8 cellular contexts compared by ENCODE assay signal in the genomic region with DNA sequence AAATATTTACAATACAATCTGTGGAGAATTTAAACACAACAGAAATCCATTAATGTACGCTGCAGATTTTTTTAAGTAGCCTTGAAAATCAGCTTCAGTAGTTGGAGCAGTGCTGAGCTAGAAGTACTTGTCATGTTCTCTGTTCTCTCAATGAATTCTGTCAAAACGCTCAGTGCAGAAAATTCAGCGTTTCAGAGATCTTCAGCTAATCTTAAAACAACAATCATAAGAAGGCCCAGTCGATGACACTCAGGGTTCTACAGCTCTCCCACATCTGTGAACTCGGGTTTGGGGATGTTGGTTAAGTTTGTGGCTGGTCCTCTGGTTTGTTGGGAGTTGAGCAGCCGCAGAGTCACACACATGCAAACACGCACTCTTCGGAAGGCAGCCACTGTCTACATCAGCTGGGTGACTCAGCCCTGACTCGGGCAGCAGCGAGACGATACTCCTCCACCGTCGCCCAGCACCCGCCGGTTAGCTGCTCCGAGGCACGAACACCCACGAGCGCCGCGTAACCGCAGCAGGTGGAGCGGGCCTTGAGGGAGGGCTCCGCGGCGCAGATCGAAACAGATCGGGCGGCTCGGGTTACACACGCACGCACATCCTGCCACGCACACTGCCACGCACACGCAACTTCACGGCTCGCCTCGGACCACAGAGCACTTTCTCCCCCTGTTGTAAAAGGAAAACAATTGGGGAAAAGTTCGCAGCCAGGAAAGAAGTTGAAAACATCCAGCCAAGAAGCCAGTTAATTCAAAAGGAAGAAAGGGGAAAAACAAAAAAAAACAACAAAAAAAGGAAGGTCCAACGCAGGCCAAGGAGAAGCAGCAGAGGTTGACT.
A peak's percentile ranks its signal among the peaks of the same experiment; 100 is the strongest.
DNase-seq lines count a peak whose midpoint lies in the region; ATAC-seq and TF ChIP-seq lines count a peak whose summit lies in the region.

No MANE protein-coding gene starts in this region.

- H3K27me3 ChIP-seq in HUES64 (ENCODE audit: insufficient read depth, low read length): peaks cover 95% of the 10 kb centered on the region
- H3K27me3 ChIP-seq in transverse colon: peaks cover 43% of the 10 kb centered on the region

- intact Hi-C loops in Right ventricle myocardium inferior (cut with DNase I): loop anchor here (10.0 kb wide), 3 partner anchors 317 to 1047 kb away; no protein-coding TSS in a partner anchor
- intact Hi-C loops in transverse colon (cut with DNase I; ENCODE audit: low total_unique reads): loop anchor here (10.0 kb wide), 2 partner anchors 93 to 143 kb away; no protein-coding TSS in a partner anchor

- no peak for TF ChIP-seq EP300 in transverse colon (IDR thresholded peaks at IDR 0.05; ENCODE audit: low read depth)

- DNase-seq in AG04449 (ENCODE audit: low read depth, low spot score): peak; percentile 92
- DNase-seq in activated naive CD4-positive, alpha-beta T cell treated with anti-CD3 and anti-CD28 coated beads, Interleukin-2, amount 50 U/mL, for 16 hours: peak; percentile 95
- DNase-seq in Right ventricle myocardium inferior (ENCODE audit: missing footprints): peak; percentile 85
- peak; percentile 39 for DNase-seq in pons (ENCODE audit: low spot score)
- peak; percentile 77 for DNase-seq in transverse colon

- H3K4me3 ChIP-seq in AG04449 (ENCODE audit: low read depth, low read length): peak overlapping the region; percentile 83
- peak overlapping the region; percentile 62 for H3K4me3 ChIP-seq in HUES64 (ENCODE audit: low read length)
- H3K4me3 ChIP-seq in transverse colon: peak overlapping the region; percentile 40 to 86 (median 74)

- CTCF ChIA-PET in AG04449 (lab: Yijun Ruan, JAX): interaction anchor here (0.9 to 2.7 kb wide), 8 partner anchors 8 to 1046 kb away, joined by 3 to 22 read pairs (median 4); no protein-coding TSS in a partner anchor

- 2% methylated on average over 40 of the region's 40 CpGs for WGBS in HUES64
- 1% methylated on average over 21 to 39 of the region's 40 CpGs for WGBS in transverse colon (ENCODE audit: low coverage in 1 of 2), 2 donors

- POLR2A ChIA-PET in AG04449 (lab: Yijun Ruan, JAX): interaction anchor here (0.6 to 2.6 kb wide), 41 partner anchors 11 to 1052 kb away, joined by 3 to 14 read pairs (median 4); no protein-coding TSS in a partner anchor

- in situ Hi-C loops in transverse colon (cut with MboI; ENCODE audit: low pct_ligation_motif_present in 1 of 4, low pct_unique_long_range_greater_than_20kb in 1 of 4, low sequenced_read_pairs in 3 of 4): loop anchor here in 3 of 4 donors (10.0 to 25.0 kb wide), 4 partner anchors 143 to 1049 kb away; no protein-coding TSS in a partner anchor

- H3K27ac ChIP-seq in HUES64 (ENCODE audit: low read depth, low read length): no peak overlapping the region
- H3K27ac ChIP-seq in transverse colon: peak overlapping the region; percentile 95 to 99 (median 97)

- ATAC-seq in GM19035 (IDR thresholded peaks at IDR 0.05; ENCODE audit: unreplicated experiment): peak; percentile 31
- ATAC-seq in SK-N-SH treated with all-trans-retinoic acid at 6 μM for 48 hours: peak; percentile 57
- peak; percentile 54 for ATAC-seq in Right ventricle myocardium inferior

- TF ChIP-seq CTCF in AG04449 (IDR thresholded peaks at IDR 0.05; ENCODE audit: insufficient read depth, low read length, missing control alignments): no peak
- TF ChIP-seq CTCF in transverse colon (IDR thresholded peaks at IDR 0.05): no peak

- H3K9me3 ChIP-seq in HUES64 (ENCODE audit: insufficient read depth, low read depth, low read length) (no peaks in the 10 kb centered on the region), transverse colon (no peaks in the 10 kb centered on the region)

- TF ChIP-seq POLR2A in transverse colon (IDR thresholded peaks at IDR 0.05): no peak

- H3K4me1 ChIP-seq in HUES64 (ENCODE audit: insufficient read depth, low read length) (peaks cover 24% of the 10 kb centered on the region), transverse colon (peaks cover 0 to 53% (median 26%) of the 10 kb centered on the region in 4 donors)

- H3K36me3 ChIP-seq in HUES64 (ENCODE audit: insufficient read depth, low read length): no peaks in the 10 kb centered on the region
- H3K36me3 ChIP-seq in transverse colon: no peaks in the 10 kb centered on the region

- peak overlapping the region; percentile 34; the same call in 1 of the 2 replicates for H3K9ac ChIP-seq in HUES64 (ENCODE audit: low read depth, low read length)

TF ChIP-seq in SK-N-SH treated with all-trans-retinoic acid at 6 μM for 48 hours, 23 proteins besides CTCF, POLR2A, EP300 and RAD21:
- no peak for TF ChIP-seq OSR1 (CRISPR knock-in tag; IDR thresholded peaks at IDR 0.05)
- no peak for TF ChIP-seq ISL1 (CRISPR knock-in tag; IDR thresholded peaks at IDR 0.05)
- TF ChIP-seq, protein P1, sequence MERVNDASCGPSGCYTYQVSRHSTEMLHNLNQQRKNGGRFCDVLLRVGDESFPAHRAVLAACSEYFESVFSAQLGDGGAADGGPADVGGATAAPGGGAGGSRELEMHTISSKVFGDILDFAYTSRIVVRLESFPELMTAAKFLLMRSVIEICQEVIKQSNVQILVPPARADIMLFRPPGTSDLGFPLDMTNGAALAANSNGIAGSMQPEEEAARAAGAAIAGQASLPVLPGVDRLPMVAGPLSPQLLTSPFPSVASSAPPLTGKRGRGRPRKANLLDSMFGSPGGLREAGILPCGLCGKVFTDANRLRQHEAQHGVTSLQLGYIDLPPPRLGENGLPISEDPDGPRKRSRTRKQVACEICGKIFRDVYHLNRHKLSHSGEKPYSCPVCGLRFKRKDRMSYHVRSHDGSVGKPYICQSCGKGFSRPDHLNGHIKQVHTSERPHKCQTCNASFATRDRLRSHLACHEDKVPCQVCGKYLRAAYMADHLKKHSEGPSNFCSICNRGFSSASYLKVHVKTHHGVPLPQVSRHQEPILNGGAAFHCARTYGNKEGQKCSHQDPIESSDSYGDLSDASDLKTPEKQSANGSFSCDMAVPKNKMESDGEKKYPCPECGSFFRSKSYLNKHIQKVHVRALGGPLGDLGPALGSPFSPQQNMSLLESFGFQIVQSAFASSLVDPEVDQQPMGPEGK (CRISPR knock-in tag; IDR thresholded peaks at IDR 0.05; ENCODE audit: borderline replicate concordance): no peak
- TF ChIP-seq, protein P2, sequence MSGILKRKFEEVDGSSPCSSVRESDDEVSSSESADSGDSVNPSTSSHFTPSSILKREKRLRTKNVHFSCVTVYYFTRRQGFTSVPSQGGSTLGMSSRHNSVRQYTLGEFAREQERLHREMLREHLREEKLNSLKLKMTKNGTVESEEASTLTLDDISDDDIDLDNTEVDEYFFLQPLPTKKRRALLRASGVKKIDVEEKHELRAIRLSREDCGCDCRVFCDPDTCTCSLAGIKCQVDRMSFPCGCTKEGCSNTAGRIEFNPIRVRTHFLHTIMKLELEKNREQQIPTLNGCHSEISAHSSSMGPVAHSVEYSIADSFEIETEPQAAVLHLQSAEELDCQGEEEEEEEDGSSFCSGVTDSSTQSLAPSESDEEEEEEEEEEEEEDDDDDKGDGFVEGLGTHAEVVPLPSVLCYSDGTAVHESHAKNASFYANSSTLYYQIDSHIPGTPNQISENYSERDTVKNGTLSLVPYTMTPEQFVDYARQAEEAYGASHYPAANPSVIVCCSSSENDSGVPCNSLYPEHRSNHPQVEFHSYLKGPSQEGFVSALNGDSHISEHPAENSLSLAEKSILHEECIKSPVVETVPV (CRISPR knock-in tag; IDR thresholded peaks at IDR 0.05): no peak
- no peak for TF ChIP-seq ZNF565 (CRISPR knock-in tag; conservative IDR thresholded peaks at IDR 0.05; ENCODE audit: low read depth)
- no peak for TF ChIP-seq CSDC2 (CRISPR knock-in tag; IDR thresholded peaks at IDR 0.05)

Comparison
In these comparisons a context has a peak if more than half of its experiments do, and no peak if none do; other contexts are left out.
1. DNase-seq: peak in every context shown above with its lines; median percentile 95 in activated naive CD4-positive, alpha-beta T cell treated with anti-CD3 and anti-CD28 coated beads, Interleukin-2, amount 50 U/mL, for 16 hours; 92 in AG04449; 85 in Right ventricle myocardium inferior; 77 in transverse colon; 39 in pons.